8 cellular contexts compared by ENCODE assay signal in genomic region chr19:57240311-57241090, GRCh38. TPM values are rescaled to one million over a fixed set of nuclear protein-coding genes. Genes with fewer than 3 reads are reported as not detected.
DNase-seq lines count a peak whose midpoint lies in the region; ATAC-seq, FAIRE-seq and TF ChIP-seq lines count a peak whose summit lies in the region.

Gene ZNF805, plus strand, starts transcription at chr19:57240632. Its CDS starts 260 bp downstream, at chr19:57240892.

- H3K4me2 ChIP-seq in OCI-LY1 (ENCODE audit: low read length) (peak within 1 kb of the TSS; percentile 97), endothelial cell of umbilical vein (ENCODE audit: insufficient read depth, low read length) (peak within 1 kb of the TSS; percentile 95)

- CTCF ChIA-PET in endothelial cell of umbilical vein (lab: Charles Lee) = no interaction called here

- ATAC-seq in GM21515 (IDR thresholded peaks at IDR 0.05; ENCODE audit: unreplicated experiment) = peak; percentile 87

- intact Hi-C loops in endothelial cell of umbilical vein (cut with micrococcal nuclease) = loop anchor here (1.0 to 5.0 kb wide), 3 partner anchors 40 to 112 kb away; partner anchors contain the start of genes ZNF264, ZNF304 and ZNF460

- H3K9me2 ChIP-seq in OCI-LY1 (ENCODE audit: low read depth, low read length) = no peaks in the 10 kb centered on the region

- dilution Hi-C loops in endothelial cell of umbilical vein (cut with MboI; ENCODE audit: extremely low pct_ligation_motif_present, low sequenced_read_pairs) = no loop called here

- H3K79me2 ChIP-seq in OCI-LY1 (ENCODE audit: insufficient read depth, low read length) (peaks cover 22% of the 10 kb centered on the region), endothelial cell of umbilical vein (ENCODE audit: control insufficient read depth, insufficient read depth, low read length) (peaks cover 30% of the 10 kb centered on the region)

- no peaks in the 10 kb centered on the region for H3K9me3 Mint-ChIP-seq in mesothelial cell of epicardium

- BruUV-seq in endothelial cell of umbilical vein (replicated peaks; lab: Mats Ljungman, UMichigan) = TSS peak; percentile 52

- H3F3A ChIP-seq in OCI-LY1 (ENCODE audit: insufficient read depth, low read length) = no peaks in the 10 kb centered on the region

- peaks cover 19% of the 10 kb centered on the region for H3K4me1 Mint-ChIP-seq in mesothelial cell of epicardium

- H3K9me1 ChIP-seq in endothelial cell of umbilical vein (replicated peaks; ENCODE audit: control insufficient read depth, extremely low read depth, insufficient read depth, low read length) = no peaks in the 10 kb centered on the region

- TF ChIP-seq POLR2A in endothelial cell of umbilical vein (IDR thresholded peaks at IDR 0.05; ENCODE audit: low read depth, low read length) = peak; percentile 44

- H3K4me3 ChIP-seq in OCI-LY1 (ENCODE audit: low read depth, low read length, poor library complexity, severe bottlenecking) = peak within 1 kb of the TSS; percentile 76
- peak within 1 kb of the TSS; percentile 93 to 99 (median 96) for H3K4me3 ChIP-seq in endothelial cell of umbilical vein (replicated peaks in 1 of 3; ENCODE audit: insufficient read depth in 1 of 3, low read depth in 1 of 3, low read length in 3 of 3)

- H3K9me3 ChIP-seq in OCI-LY1 (ENCODE audit: low read length) = no peaks in the 10 kb centered on the region
- no peaks in the 10 kb centered on the region for H3K9me3 ChIP-seq in endothelial cell of umbilical vein (replicated peaks; ENCODE audit: control insufficient read depth, insufficient read depth, low read length)

- H3K27ac ChIP-seq in OCI-LY1 (ENCODE audit: low read depth, low read length, poor library complexity, severe bottlenecking) (peak within 1 kb of the TSS; percentile 24), endothelial cell of umbilical vein (ENCODE audit: insufficient read depth, low read depth, low read length) (peak within 1 kb of the TSS; percentile 66)

- peak within 1 kb of the TSS; percentile 96 for H3K9ac ChIP-seq in OCI-LY1 (ENCODE audit: low read length)
- peak within 1 kb of the TSS; percentile 87 for H3K9ac ChIP-seq in endothelial cell of umbilical vein (replicated peaks; ENCODE audit: extremely low read depth, insufficient read depth, low read length)

- H2AFZ ChIP-seq in OCI-LY1 (ENCODE audit: low read length) = peak within 1 kb of the TSS; percentile 90
- peak within 1 kb of the TSS; percentile 96 for H2AFZ ChIP-seq in endothelial cell of umbilical vein (ENCODE audit: low read depth, low read length)

- H4K20me1 ChIP-seq in OCI-LY1 (ENCODE audit: insufficient read depth, low read length) = no peaks in the 10 kb centered on the region
- H4K20me1 ChIP-seq in endothelial cell of umbilical vein (replicated peaks; ENCODE audit: control insufficient read depth, extremely low read depth, insufficient read depth, low read length) = no peaks in the 10 kb centered on the region

- DNase-seq in DMS 273 (lab: John Stamatoyannopoulos, UW; ENCODE audit: unreplicated experiment) (peak; percentile 97), HuH-7 (ENCODE audit: low spot score) (peak; percentile 96), activated T-cell treated with anti-CD3 and anti-CD28 coated beads for 1 hour (ENCODE audit: low read depth) (peak; percentile 93), endothelial cell of umbilical vein (ENCODE audit: low read depth, low spot score) (peak; percentile 95), mesothelial cell of epicardium (ENCODE audit: low spot score in 2 of 2, unreplicated experiment in 2 of 2) (peak; percentile 85 to 93)
- DNase-seq in stimulated activated CD8-positive, alpha-beta memory T cell treated with anti-CD3 and anti-CD28 coated beads, Interleukin-15, amount 100 ng/mL, for 4 hours (ENCODE audit: low read depth in 2 of 2) = peak; percentile 88 to 94

- H3K36me3 ChIP-seq in OCI-LY1 (ENCODE audit: insufficient read depth, low read length) (peaks cover 18% of the 10 kb centered on the region), endothelial cell of umbilical vein (ENCODE audit: control insufficient read depth in 2 of 2, extremely low read depth in 1 of 2, insufficient read depth in 2 of 2, low read length in 2 of 2) (peaks cover 0 to 12% of the 10 kb centered on the region in 2 experiments)

- H3K27me3 Mint-ChIP-seq in mesothelial cell of epicardium (ENCODE audit: low read depth) = no peaks in the 10 kb centered on the region

- H3K27ac Mint-ChIP-seq in mesothelial cell of epicardium = peak within 1 kb of the TSS; percentile 99

- TF ChIP-seq CTCF in OCI-LY1 (IDR thresholded peaks at IDR 0.05; ENCODE audit: low read length) = no peak
- TF ChIP-seq CTCF in endothelial cell of umbilical vein (IDR thresholded peaks at IDR 0.05; ENCODE audit: extremely low read depth in 1 of 2, insufficient read depth in 1 of 2, low read depth in 1 of 2, low read length in 2 of 2) = no peak
- TF ChIP-seq CTCF in mesothelial cell of epicardium (IDR thresholded peaks at IDR 0.05; ENCODE audit: unreplicated experiment) = no peak

- POLR2A ChIA-PET in endothelial cell of umbilical vein (lab: Charles Lee) = interaction anchor here (0.7 kb wide), 1 partner anchor 10 kb away, joined by 4 read pairs; the partner anchor contains the start of gene AURKC

- peak; percentile 99 for FAIRE-seq in endothelial cell of umbilical vein (lab: Jason Lieb, UNC)

- H3K27me3 ChIP-seq in OCI-LY1 (ENCODE audit: insufficient read depth, low read length) (no peaks in the 10 kb centered on the region), endothelial cell of umbilical vein (ENCODE audit: control insufficient read depth in 2 of 2, insufficient read depth in 2 of 2, low read length in 2 of 2) (no peaks in the 10 kb centered on the region)

- H3K4me1 ChIP-seq in OCI-LY1 (ENCODE audit: insufficient read depth, low read length, severe bottlenecking) (peaks cover 21% of the 10 kb centered on the region), endothelial cell of umbilical vein (ENCODE audit: control insufficient read depth, extremely low read depth, insufficient read depth, low read length) (peaks cover 6% of the 10 kb centered on the region)

- peak within 1 kb of the TSS; percentile 96 for H3K4me3 Mint-ChIP-seq in mesothelial cell of epicardium

- peaks cover 9% of the 10 kb centered on the region for H3K36me3 Mint-ChIP-seq in mesothelial cell of epicardium

TF ChIP-seq in endothelial cell of umbilical vein, 7 proteins besides CTCF, POLR2A, EP300 and RAD21:
- TF ChIP-seq MYC (IDR thresholded peaks at IDR 0.05; ENCODE audit: low read depth, low read length) (no peak), MAX (IDR thresholded peaks at IDR 0.05; ENCODE audit: insufficient read depth, insufficient read length) (peak; percentile 72)

RNA-seq across cellular contexts. Expression of gene ZNF805, which starts in this region (rescaled TPM):
- total RNA-seq in endothelial cell of umbilical vein (8.6 and 8.7 TPM in 2 replicates), mesothelial cell of epicardium (20.8 to 23.3 TPM (median 21.1 TPM) in 3 replicates)
- 1.6 TPM in 2 replicates for polyA plus RNA-seq in endothelial cell of umbilical vein
- polyA plus RNA-seq in endothelial cell of umbilical vein (2011; cell fraction: cytosol; rRNA removed) = 1.7 and 1.8 TPM in 2 replicates
- 3.5 and 3.7 TPM in 2 replicates for polyA plus RNA-seq in endothelial cell of umbilical vein (2011; cell fraction: nucleus; rRNA removed)
- 1.6 and 1.7 TPM in 2 replicates for polyA plus RNA-seq in endothelial cell of umbilical vein (2012)
- polyA minus RNA-seq in endothelial cell of umbilical vein = 20.7 and 29.8 TPM in 2 replicates
- polyA minus RNA-seq in endothelial cell of umbilical vein (2011; cell fraction: cytosol; rRNA and poly(A)+ RNA removed) = 9.2 TPM
- polyA minus RNA-seq in endothelial cell of umbilical vein (2011; cell fraction: nucleus; rRNA and poly(A)+ RNA removed) = 11.0 and 14.7 TPM in 2 replicates

Comparison
In these comparisons a context has a peak if more than half of its experiments do, and no peak if none do; other contexts are left out.
1. Peak in every context shown above with its lines: DNase-seq, ATAC-seq, H3K4me3 ChIP-seq and H3K27ac ChIP-seq.